In the genomic region with DNA sequence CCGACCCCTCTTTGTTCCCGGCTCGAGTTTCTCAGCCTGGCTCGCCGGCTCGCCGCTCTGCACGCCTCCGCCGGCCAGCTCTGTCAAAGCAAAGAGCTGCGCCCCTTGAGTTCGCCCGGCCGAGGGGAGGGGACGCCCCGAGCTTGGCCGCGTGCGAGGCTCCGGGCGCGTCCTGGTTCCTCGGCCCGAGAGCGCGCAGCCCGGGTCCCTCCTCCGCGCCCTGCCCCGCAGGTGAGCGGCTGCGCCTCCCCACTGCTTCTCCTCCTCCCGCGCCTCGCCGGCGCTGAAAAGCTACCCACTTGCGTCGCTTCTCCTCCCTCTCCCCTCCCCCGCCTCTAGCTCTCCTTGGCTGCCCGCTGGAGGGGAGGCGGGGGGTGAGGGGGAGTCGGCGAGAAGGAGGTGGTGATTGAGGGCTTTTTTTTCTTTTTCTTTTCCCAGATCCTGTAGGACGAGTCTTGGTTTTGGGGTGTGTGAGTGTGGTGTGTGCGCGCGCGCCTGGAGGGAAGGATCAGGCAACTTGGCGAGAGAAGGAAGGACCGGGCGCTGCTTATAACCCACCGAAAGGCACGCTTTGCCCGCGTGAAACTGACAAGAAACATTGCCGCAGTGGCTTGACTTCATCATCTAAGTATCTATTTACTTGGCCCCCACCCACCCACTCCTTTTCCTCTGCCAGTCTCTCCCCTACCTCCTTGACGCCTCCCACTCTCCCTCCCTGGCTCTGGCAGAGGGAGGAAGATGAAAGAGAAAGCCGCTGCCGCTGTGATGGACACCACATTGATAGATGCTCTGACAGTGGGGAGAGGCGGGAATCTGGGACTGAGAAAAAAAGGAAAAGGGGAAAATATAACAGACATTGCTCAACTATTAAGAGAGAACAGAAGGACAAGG, we compare ENCODE assay signal across 8 cellular contexts. TPM values are rescaled to one million over a fixed set of nuclear protein-coding genes. Genes with fewer than 3 reads are reported as not detected.
A peak's percentile ranks its signal among the peaks of the same experiment; 100 is the strongest.
DNase-seq lines count a peak whose midpoint lies in the region; ATAC-seq and TF ChIP-seq lines count a peak whose summit lies in the region.

Gene LEF1, minus strand, starts transcription at position 261 of the 891 bp plus-strand sequence. CDS start 1,165 bp downstream, outside the sequence.

- no peaks in the 10 kb centered on the region for H3K9me3 Mint-ChIP-seq in stimulated activated memory B cell treated with anti-CD40 and anti-IgM and Interleukin-4, amounts not matched to agents 10 μg/mL and 1 μg/mL and 100 μg/mL, for 72 hours

- WGBS in mesodermal cell (ENCODE audit: insufficient coverage in 2 of 2), 2 experiments, result 0% methylated on average over 15 to 20 of the region's 61 CpGs

- DNase-seq in COLO668 (lab: John Stamatoyannopoulos, UW; ENCODE audit: unreplicated experiment) (peak; percentile 76), NCI-H1092 (lab: John Stamatoyannopoulos, UW) (peak; percentile 34), dorsolateral prefrontal cortex (no peak), NCI-H1436 treated with DMSO at 0.1 percent for 48 hours (lab: John Stamatoyannopoulos, UW) (no peak)
- DNase-seq in activated CD4-positive, alpha-beta T cell treated with anti-CD3 and anti-CD28 coated beads for 24 hours (ENCODE audit: low read depth in 2 of 2), result peak; percentile 56 to 61

- intact Hi-C loops in dorsolateral prefrontal cortex (cut with DNase I), result no loop called here

- H3K36me3 Mint-ChIP-seq in stimulated activated memory B cell treated with anti-CD40 and anti-IgM and Interleukin-4, amounts not matched to agents 10 μg/mL and 1 μg/mL and 100 μg/mL, for 72 hours, result no peaks in the 10 kb centered on the region

- peak within 1 kb of the TSS; percentile 91 for H3K4me3 Mint-ChIP-seq in stimulated activated memory B cell treated with anti-CD40 and anti-IgM and Interleukin-4, amounts not matched to agents 10 μg/mL and 1 μg/mL and 100 μg/mL, for 72 hours

- peaks cover 4% of the 10 kb centered on the region for H3K36me3 ChIP-seq in mesodermal cell (ENCODE audit: control insufficient read depth, insufficient read depth, low read length)

- peaks cover 8 to 100% (median 92%) of the 10 kb centered on the region in 45 donors for H3K27me3 ChIP-seq in dorsolateral prefrontal cortex

- H3K4me1 Mint-ChIP-seq in stimulated activated memory B cell treated with anti-CD40 and anti-IgM and Interleukin-4, amounts not matched to agents 10 μg/mL and 1 μg/mL and 100 μg/mL, for 72 hours, result peaks cover 60% of the 10 kb centered on the region

- peaks cover 80% of the 10 kb centered on the region for H3K27me3 Mint-ChIP-seq in stimulated activated memory B cell treated with anti-CD40 and anti-IgM and Interleukin-4, amounts not matched to agents 10 μg/mL and 1 μg/mL and 100 μg/mL, for 72 hours

- peaks cover 26% of the 10 kb centered on the region for H3K4me1 ChIP-seq in mesodermal cell (ENCODE audit: control insufficient read depth, insufficient read depth, low read length, poor library complexity, severe bottlenecking)

- H3K27ac Mint-ChIP-seq in stimulated activated memory B cell treated with anti-CD40 and anti-IgM and Interleukin-4, amounts not matched to agents 10 μg/mL and 1 μg/mL and 100 μg/mL, for 72 hours, result peak within 1 kb of the TSS; percentile 65

- TF ChIP-seq CTCF in dorsolateral prefrontal cortex (IDR thresholded peaks at IDR 0.05 in 54 of 56, conservative IDR thresholded peaks at IDR 0.05 in 2 of 56; ENCODE audit: low read depth in 1 of 56, partially characterized antibody in 56 of 56), result no peak

- H3K9me3 ChIP-seq in mesodermal cell (ENCODE audit: control insufficient read depth, low read length), result no peaks in the 10 kb centered on the region

- H3K4me3 ChIP-seq in dorsolateral prefrontal cortex (peak within 1 kb of the TSS; percentile 35 to 78 (median 55)), mesodermal cell (ENCODE audit: extremely low read depth, insufficient read depth, low read length, poor library complexity, severe bottlenecking) (peak within 1 kb of the TSS; percentile 91)

- ATAC-seq in GM21717 (IDR thresholded peaks at IDR 0.05; ENCODE audit: unreplicated experiment), result peak; percentile 35
- peak; percentile 52 for ATAC-seq in stimulated activated memory B cell treated with anti-CD40 and anti-IgM and Interleukin-4, amounts not matched to agents 10 μg/mL and 1 μg/mL and 100 μg/mL, for 72 hours

- peak within 1 kb of the TSS in 51 of 59 donors; percentile 4 to 89 (median 65) for H3K27ac ChIP-seq in dorsolateral prefrontal cortex
- peak within 1 kb of the TSS; percentile 85 for H3K27ac ChIP-seq in mesodermal cell (ENCODE audit: low read depth, low read length, severe bottlenecking)

RNA-seq across cellular contexts. Expression of gene LEF1, which starts in this region (rescaled TPM):
- total RNA-seq in dorsolateral prefrontal cortex, result 10 to 100 TPM in 64 of 120 experiments, 1 to 10 TPM in 56; 3.3 to 28.2 (median 10.4) TPM
- polyA plus RNA-seq in mesodermal cell (2013, experiment 1 of 2), result 149 TPM
- polyA plus RNA-seq in mesodermal cell (2013, experiment 2 of 2), result 176 TPM

Comparison
In these comparisons a context has a peak if more than half of its experiments do, and no peak if none do; other contexts are left out.
1. DNase-seq: peak in COLO668 (single experiment), NCI-H1092 (single experiment) and activated CD4-positive, alpha-beta T cell treated with anti-CD3 and anti-CD28 coated beads for 24 hours (2 of 2); none in dorsolateral prefrontal cortex (0 of 10) and NCI-H1436 treated with DMSO at 0.1 percent for 48 hours (single experiment).